ENCODE assay signal across 19 cellular contexts in genomic region chr22:19608114-19608494, GRCh38.
DNase-seq lines count a peak whose midpoint lies in the region; ATAC-seq, FAIRE-seq and TF ChIP-seq lines count a peak whose summit lies in the region.
"Had no signal": no experiment of that assay in that cellular context is flagged by ENCODE, and none has a peak within 500 bp of the region (broad histone marks: within the 10 kb centered on the region; RNA-seq: fewer than 3 reads in every experiment).

No MANE protein-coding gene starts in this region.

- H4K20me1 ChIP-seq in DOHH2 (ENCODE audit: control insufficient read depth, insufficient read depth, low read depth, low read length) (no peaks in the 10 kb centered on the region), K562 (replicated peaks; ENCODE audit: control insufficient read depth, insufficient read depth, low read length) (peaks cover 35% of the 10 kb centered on the region)

- H3K9me2 ChIP-seq in DOHH2 (replicated peaks; ENCODE audit: control insufficient read depth, low read length): no peaks in the 10 kb centered on the region

- peaks cover 5% of the 10 kb centered on the region; the same call in 1 of the 2 replicates for H3K27me3 ChIP-seq in DOHH2 (ENCODE audit: control insufficient read depth, low read length)
- peaks cover 90 to 94% of the 10 kb centered on the region in 2 experiments for H3K27me3 ChIP-seq in K562 (ENCODE audit: control insufficient read depth in 2 of 2, insufficient read depth in 2 of 2, low read length in 2 of 2)
- H3K27me3 ChIP-seq in lower lobe of right lung (ENCODE audit: low read depth): peaks cover 7% of the 10 kb centered on the region

- TF ChIP-seq CTCF in C4-2B (conservative IDR thresholded peaks at IDR 0.05) (no peak), DOHH2 (IDR thresholded peaks at IDR 0.05; ENCODE audit: low read depth, low read length, poor library complexity, severe bottlenecking) (no peak), K562 (IDR thresholded peaks at IDR 0.05 in 2 of 3, conservative IDR thresholded peaks at IDR 0.05 in 1 of 3; ENCODE audit: insufficient read depth in 2 of 3, low read depth in 1 of 3, low read length in 3 of 3) (no peak), lower lobe of right lung (IDR thresholded peaks at IDR 0.05) (no peak)

- WGBS in K562 (ENCODE audit: insufficient coverage, low coverage, missing lambda C conversion rate): 0% methylated on average over 2 of the region's 2 CpGs

- no peaks in the 10 kb centered on the region for H3K9me3 Mint-ChIP-seq in stimulated activated memory B cell treated with anti-CD40 and anti-IgM and Interleukin-4, amounts not matched to agents 10 μg/mL and 1 μg/mL and 100 μg/mL, for 72 hours
- H3K9me3 Mint-ChIP-seq: activated T-helper 2 cell treated with anti-CD3 and anti-CD28 coated beads, Interferon-gamma antibody, Interleukin-2, Interleukin-4, amounts not matched to agents 10 μg/mL and 5 μg/mL and 100 μg/mL, durations not matched to agents 14 hours and 24 hours and 36 hours; stimulated activated effector memory CD8-positive, alpha-beta T cell treated with anti-CD3 and anti-CD28 coated beads, Interleukin-12 subunit alpha, Interleukin-12 subunit beta, amount 100 ng/mL, for 72 hours had no signal

- no peak overlapping the region for H3K9ac ChIP-seq in K562 (ENCODE audit: insufficient read depth in 1 of 2, low read depth in 2 of 2, low read length in 2 of 2)

- peaks cover 65% of the 10 kb centered on the region for H3K27me3 Mint-ChIP-seq in stimulated activated memory B cell treated with anti-CD40 and anti-IgM and Interleukin-4, amounts not matched to agents 10 μg/mL and 1 μg/mL and 100 μg/mL, for 72 hours

- no peak for TF ChIP-seq EP300 in K562 (IDR thresholded peaks at IDR 0.05; ENCODE audit: low read length)

- no peak overlapping the region for H3K27ac Mint-ChIP-seq in stimulated activated memory B cell treated with anti-CD40 and anti-IgM and Interleukin-4, amounts not matched to agents 10 μg/mL and 1 μg/mL and 100 μg/mL, for 72 hours
- H3K27ac Mint-ChIP-seq: activated CD8-positive, alpha-beta T cell treated with anti-CD3 and anti-CD28 coated beads, Interleukin-2, amount 10 ng/mL, durations not matched to agents 7 days and 5 days; stimulated activated effector memory CD8-positive, alpha-beta T cell treated with anti-CD3 and anti-CD28 coated beads, Interleukin-12 subunit alpha, Interleukin-12 subunit beta, amount 100 ng/mL, for 72 hours had no signal

- no peak for ATAC-seq in K562
- ATAC-seq in lower lobe of right lung: no peak
- ATAC-seq in stimulated activated memory B cell treated with anti-CD40 and anti-IgM and Interleukin-4, amounts not matched to agents 10 μg/mL and 1 μg/mL and 100 μg/mL, for 72 hours: no peak
- ATAC-seq in GM21528 (IDR thresholded peaks at IDR 0.05; ENCODE audit: low FRiP score, unreplicated experiment): no peak
- ATAC-seq: stimulated activated effector memory CD8-positive, alpha-beta T cell treated with anti-CD3 and anti-CD28 coated beads, Interleukin-12 subunit alpha, Interleukin-12 subunit beta, amount 100 ng/mL, for 72 hours had no signal

- TF ChIP-seq POLR2A in K562 (conservative IDR thresholded peaks at IDR 0.05): no peak

- DNase-seq in K562 (ENCODE audit: extremely low read depth in 1 of 4, low spot score in 3 of 4) (no peak), lower lobe of right lung (no peak), NCI-H2107 (lab: John Stamatoyannopoulos, UW) (no peak)
- DNase-seq: AML-193; anterior cingulate cortex; Calu3; effector CD8-positive, alpha-beta T cell; NCI-H1048; right cardiac atrium; Right ventricle myocardium superior had no signal

- H3K4me1 Mint-ChIP-seq in stimulated activated memory B cell treated with anti-CD40 and anti-IgM and Interleukin-4, amounts not matched to agents 10 μg/mL and 1 μg/mL and 100 μg/mL, for 72 hours: peaks cover 33% of the 10 kb centered on the region

- H3K9me3 ChIP-seq in DOHH2 (ENCODE audit: control insufficient read depth, insufficient read depth, low read length) (no peaks in the 10 kb centered on the region), K562 (replicated peaks; ENCODE audit: control insufficient read depth, insufficient read depth, low read depth, low read length) (no peaks in the 10 kb centered on the region), lower lobe of right lung (no peaks in the 10 kb centered on the region)
- H3K9me3 ChIP-seq: heart right ventricle, thoracic aorta had no signal

- H3K4me2 ChIP-seq in DOHH2 (ENCODE audit: low read length): peak overlapping the region; percentile 54
- H3K4me2 ChIP-seq in K562 (ENCODE audit: insufficient read depth, low read length): no peak overlapping the region

- no TSS peak for BruUV-seq in K562 (replicated peaks; lab: Mats Ljungman, UMichigan)

- H3K27ac ChIP-seq in C4-2B (peak overlapping the region; percentile 74), DOHH2 (ENCODE audit: low read depth, low read length) (no peak overlapping the region), K562 (ENCODE audit: extremely low read depth, low read depth, low read length) (no peak overlapping the region), lower lobe of right lung (peak overlapping the region; percentile 26)
- H3K27ac ChIP-seq: thoracic aorta had no signal

- H3K9me1 ChIP-seq in K562 (ENCODE audit: control insufficient read depth, insufficient read depth, low read length): no peaks in the 10 kb centered on the region

- H3K79me2 ChIP-seq in DOHH2 (ENCODE audit: control insufficient read depth, low read length): no peaks in the 10 kb centered on the region
- no peaks in the 10 kb centered on the region for H3K79me2 ChIP-seq in K562 (ENCODE audit: control insufficient read depth, insufficient read depth, low read length)

- no peak for TF ChIP-seq RAD21 in K562 (CRISPR knock-in tag; conservative IDR thresholded peaks at IDR 0.05 in 1 of 2, IDR thresholded peaks at IDR 0.05 in 1 of 2)

- no peaks in the 10 kb centered on the region for H3K36me3 ChIP-seq in DOHH2 (ENCODE audit: control insufficient read depth, low read length)
- no peaks in the 10 kb centered on the region for H3K36me3 ChIP-seq in K562 (ENCODE audit: control insufficient read depth, insufficient read depth, low read length)
- no peaks in the 10 kb centered on the region for H3K36me3 ChIP-seq in lower lobe of right lung
- H3K36me3 ChIP-seq: heart right ventricle, thoracic aorta had no signal

- H2AFZ ChIP-seq in K562 (ENCODE audit: low read depth, low read length): no peak overlapping the region

- CTCF ChIA-PET in K562 (lab: Yijun Ruan, JAX; ENCODE audit: low intra/inter-chr PET ratio): interaction anchor here (0.6 kb wide), 1 partner anchor 1083 kb away, joined by 3 read pairs; no protein-coding TSS in a partner anchor

- H3K4me3 Mint-ChIP-seq in stimulated activated memory B cell treated with anti-CD40 and anti-IgM and Interleukin-4, amounts not matched to agents 10 μg/mL and 1 μg/mL and 100 μg/mL, for 72 hours: no peak overlapping the region
- H3K4me3 Mint-ChIP-seq: activated CD8-positive, alpha-beta T cell treated with anti-CD3 and anti-CD28 coated beads, Interleukin-2, amount 10 ng/mL, durations not matched to agents 7 days and 5 days; stimulated activated effector memory CD8-positive, alpha-beta T cell treated with anti-CD3 and anti-CD28 coated beads, Interleukin-12 subunit alpha, Interleukin-12 subunit beta, amount 100 ng/mL, for 72 hours had no signal

- no peaks in the 10 kb centered on the region for H3F3A ChIP-seq in DOHH2 (ENCODE audit: control insufficient read depth, insufficient read depth)

- H3K36me3 Mint-ChIP-seq in stimulated activated memory B cell treated with anti-CD40 and anti-IgM and Interleukin-4, amounts not matched to agents 10 μg/mL and 1 μg/mL and 100 μg/mL, for 72 hours: no peaks in the 10 kb centered on the region
- H3K36me3 Mint-ChIP-seq: stimulated activated effector memory CD8-positive, alpha-beta T cell treated with anti-CD3 and anti-CD28 coated beads, Interleukin-12 subunit alpha, Interleukin-12 subunit beta, amount 100 ng/mL, for 72 hours had no signal

- FAIRE-seq in K562 (lab: Jason Lieb, UNC): no peak

- H3K4me3 ChIP-seq in DOHH2 (ENCODE audit: low read length) (no peak overlapping the region), K562 (no peak overlapping the region), lower lobe of right lung (no peak overlapping the region)
- H3K4me3 ChIP-seq: heart right ventricle, thoracic aorta had no signal

- intact Hi-C loops in K562 (cut with micrococcal nuclease) (loop anchor here (5.0 to 10.0 kb wide), 3 partner anchors 57 to 533 kb away; no protein-coding TSS in a partner anchor), lower lobe of right lung (cut with DNase I) (no loop called here)

- in situ Hi-C loops in K562 (cut with MboI): no loop called here

- POLR2A ChIA-PET in K562 (lab: Yijun Ruan, JAX): interaction anchor here (0.6 to 2.5 kb wide), 10 partner anchors 9 to 544 kb away, joined by 3 to 9 read pairs (median 4); no protein-coding TSS in a partner anchor

- H3K4me1 ChIP-seq in DOHH2 (ENCODE audit: control insufficient read depth, low read length) (peaks cover 28% of the 10 kb centered on the region), K562 (replicated peaks in 1 of 2; ENCODE audit: control insufficient read depth in 2 of 2, insufficient read depth in 2 of 2, low read length in 2 of 2) (peaks cover 9 to 24% of the 10 kb centered on the region in 2 experiments; a peak in 4 of 5 replicates), lower lobe of right lung (peaks cover 21% of the 10 kb centered on the region)

TF ChIP-seq in K562, 482 proteins besides CTCF, POLR2A, EP300 and RAD21 (continues in another document):
- TF ChIP-seq STAG1 (CRISPR knock-in tag; IDR thresholded peaks at IDR 0.05; ENCODE audit: borderline replicate concordance): no peak
- 0 out of 4 replicates have a peak, but pooled peaks of 1 of the 2 experiments have one; percentile 11 for TF ChIP-seq SIX5 (IDR thresholded peaks at IDR 0.05; ENCODE audit: borderline replicate concordance in 1 of 2, insufficient read depth in 1 of 2, low read depth in 1 of 2, low read length in 2 of 2)
- TF ChIP-seq ZNF695 (CRISPR knock-in tag; IDR thresholded peaks at IDR 0.05): no peak
- no peak for TF ChIP-seq ZNF639 (CRISPR knock-in tag; conservative IDR thresholded peaks at IDR 0.05 in 1 of 2, IDR thresholded peaks at IDR 0.05 in 1 of 2)
- TF ChIP-seq FOXM1 (IDR thresholded peaks at IDR 0.05; ENCODE audit: low read depth): no peak
- 0 out of 2 replicates have a peak, but pooled peaks have one; percentile 30 for TF ChIP-seq FOXM1 (CRISPR knock-in tag; IDR thresholded peaks at IDR 0.05; ENCODE audit: low read depth)
- TF ChIP-seq RBM39 (optimal IDR thresholded peaks at IDR 0.05; ENCODE audit: low read depth, low read length): peak; percentile 76

Comparison
In these comparisons a context has a peak if more than half of its experiments do, and no peak if none do; other contexts are left out.
1. H3K27ac ChIP-seq: peak in C4-2B (single experiment) and lower lobe of right lung (single experiment); none in DOHH2 (single experiment) and K562 (single experiment).